ENCODE assay signal across 20 cellular contexts in the genomic region with DNA sequence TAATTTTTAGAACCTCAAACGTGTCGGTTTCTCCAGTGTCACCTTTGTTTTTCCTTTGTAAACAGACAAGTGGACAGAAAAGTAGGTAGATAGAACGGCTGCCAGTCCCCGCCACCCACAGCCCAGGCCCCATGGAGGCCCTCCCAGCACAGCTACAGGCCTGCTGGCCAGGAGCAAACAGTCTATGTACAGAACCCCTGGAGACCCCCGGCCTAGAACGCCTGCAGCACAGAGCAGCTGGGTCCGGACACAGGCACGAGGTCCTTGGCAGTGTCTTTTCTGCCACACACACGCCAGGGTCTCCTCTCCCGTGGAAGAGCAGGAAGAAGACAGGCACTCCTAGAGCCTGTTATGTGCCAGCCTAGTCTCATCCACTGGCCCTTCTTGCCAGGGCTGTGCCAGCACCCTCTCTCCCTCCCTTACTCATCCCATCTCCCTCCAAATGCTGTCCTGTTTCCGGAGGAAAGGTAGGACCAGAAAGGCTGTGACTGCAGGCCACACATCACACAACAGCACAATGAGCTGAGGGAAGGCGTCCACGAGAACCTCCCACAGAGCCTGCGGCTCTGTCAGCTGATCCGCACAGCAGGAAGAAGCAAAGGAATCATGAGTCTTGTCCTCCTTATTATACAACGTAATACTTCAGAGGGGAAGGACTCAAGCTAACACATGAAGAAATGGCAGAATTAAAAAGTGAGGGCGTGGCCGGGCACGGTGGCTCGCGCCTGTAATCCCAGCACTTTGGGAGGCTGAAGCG. TPM values are rescaled to one million over a fixed set of nuclear protein-coding genes. Genes with fewer than 3 reads are reported as not detected.
DNase-seq lines count a peak whose midpoint lies in the region; TF ChIP-seq lines count a peak whose summit lies in the region.
"Had no signal": no experiment of that assay in that cellular context is flagged by ENCODE, and none has a peak within 500 bp of the region (broad histone marks: within the 10 kb centered on the region; RNA-seq: fewer than 3 reads in every experiment).

No MANE protein-coding gene starts in this region.

- no peaks in the 10 kb centered on the region for H3K4me1 ChIP-seq in neuronal stem cell (ENCODE audit: control insufficient read depth in 2 of 2, insufficient read depth in 1 of 2, low read depth in 1 of 2, low read length in 2 of 2)
- H3K4me1 ChIP-seq in esophagus muscularis mucosa: peaks cover 4 to 14% (median 12%) of the 10 kb centered on the region in 4 donors

- H2AK5ac ChIP-seq in neuronal stem cell (ENCODE audit: low read depth, low read length): no peak overlapping the region

- no peak overlapping the region for H2BK12ac ChIP-seq in neuronal stem cell (ENCODE audit: low read length)

- H3K36me3 Mint-ChIP-seq in activated naive CD4-positive, alpha-beta T cell treated with anti-CD3 and anti-CD28 coated beads, Interleukin-2, amount 50 U/mL, for 24 hours: peaks cover 2% of the 10 kb centered on the region
- peaks cover 50% of the 10 kb centered on the region for H3K36me3 Mint-ChIP-seq in activated naive CD4-positive, alpha-beta T cell treated with anti-CD3 and anti-CD28 coated beads, Interleukin-2, amount 10 ng/mL, durations not matched to agents 7 days and 5 days
- peaks cover 53% of the 10 kb centered on the region for H3K36me3 Mint-ChIP-seq in activated CD4-positive, alpha-beta T cell treated with anti-CD3 and anti-CD28 coated beads, Interleukin-2, amount 10 ng/mL, durations not matched to agents 7 days and 5 days (ENCODE audit: low read depth)

- no peak for TF ChIP-seq POLR2A in esophagus muscularis mucosa (IDR thresholded peaks at IDR 0.05; ENCODE audit: low read depth)

- no peak overlapping the region for H2AFZ ChIP-seq in neuronal stem cell (ENCODE audit: low read length)

- H3K4me3 ChIP-seq in choroid plexus epithelial cell (ENCODE audit: low read depth, low read length) (no peak overlapping the region), neuronal stem cell (ENCODE audit: low read length in 2 of 2) (no peak overlapping the region), esophagus muscularis mucosa (no peak overlapping the region)

- H3K27me3 ChIP-seq in neuronal stem cell (ENCODE audit: control insufficient read depth in 3 of 3, insufficient read depth in 3 of 3, low read depth in 1 of 3, low read length in 3 of 3) (no peaks in the 10 kb centered on the region), esophagus muscularis mucosa (no peaks in the 10 kb centered on the region)

- peak overlapping the region; percentile 10; the same call in 1 of the 2 replicates for H3K27ac ChIP-seq in RWPE1
- no peak overlapping the region for H3K27ac ChIP-seq in neuronal stem cell (replicated peaks; ENCODE audit: low read length)
- H3K27ac ChIP-seq in esophagus muscularis mucosa (replicated peaks in 1 of 4): no peak overlapping the region
- H3K27ac ChIP-seq: 22Rv1 had no signal

- no peak overlapping the region for H4K91ac ChIP-seq in neuronal stem cell (ENCODE audit: low read depth, low read length, poor library complexity)

- TF ChIP-seq EP300 in esophagus muscularis mucosa (IDR thresholded peaks at IDR 0.05): no peak

- no peak overlapping the region for H3K4me3 Mint-ChIP-seq in activated naive CD4-positive, alpha-beta T cell treated with anti-CD3 and anti-CD28 coated beads, Interleukin-2, amount 50 U/mL, for 24 hours
- H3K4me3 Mint-ChIP-seq in activated naive CD4-positive, alpha-beta T cell treated with anti-CD3 and anti-CD28 coated beads, Interleukin-2, amount 10 ng/mL, durations not matched to agents 7 days and 5 days: no peak overlapping the region
- H3K4me3 Mint-ChIP-seq in activated CD4-positive, alpha-beta T cell treated with anti-CD3 and anti-CD28 coated beads, Interleukin-2, amount 10 ng/mL, durations not matched to agents 7 days and 5 days: no peak overlapping the region
- H3K4me3 Mint-ChIP-seq: CD14-positive monocyte had no signal

- no peak overlapping the region for H3K14ac ChIP-seq in neuronal stem cell (ENCODE audit: low read length)

- H2BK120ac ChIP-seq in neuronal stem cell (ENCODE audit: low read depth, low read length): no peak overlapping the region

- intact Hi-C loops in esophagus muscularis mucosa (cut with DNase I): no loop called here

- H4K8ac ChIP-seq in neuronal stem cell (ENCODE audit: low read depth, low read length): no peak overlapping the region

- no peaks in the 10 kb centered on the region for H3K27me3 Mint-ChIP-seq in activated naive CD4-positive, alpha-beta T cell treated with anti-CD3 and anti-CD28 coated beads, Interleukin-2, amount 50 U/mL, for 24 hours
- H3K27me3 Mint-ChIP-seq in activated naive CD4-positive, alpha-beta T cell treated with anti-CD3 and anti-CD28 coated beads, Interleukin-2, amount 10 ng/mL, durations not matched to agents 7 days and 5 days: no peaks in the 10 kb centered on the region
- no peaks in the 10 kb centered on the region for H3K27me3 Mint-ChIP-seq in activated CD4-positive, alpha-beta T cell treated with anti-CD3 and anti-CD28 coated beads, Interleukin-2, amount 10 ng/mL, durations not matched to agents 7 days and 5 days

- H3K4me1 Mint-ChIP-seq in activated naive CD4-positive, alpha-beta T cell treated with anti-CD3 and anti-CD28 coated beads, Interleukin-2, amount 50 U/mL, for 24 hours: peaks cover 10% of the 10 kb centered on the region
- peaks cover 6% of the 10 kb centered on the region for H3K4me1 Mint-ChIP-seq in activated naive CD4-positive, alpha-beta T cell treated with anti-CD3 and anti-CD28 coated beads, Interleukin-2, amount 10 ng/mL, durations not matched to agents 7 days and 5 days
- peaks cover 10% of the 10 kb centered on the region for H3K4me1 Mint-ChIP-seq in activated CD4-positive, alpha-beta T cell treated with anti-CD3 and anti-CD28 coated beads, Interleukin-2, amount 10 ng/mL, durations not matched to agents 7 days and 5 days
- H3K4me1 Mint-ChIP-seq: CD14-positive monocyte had no signal

- CTCF ChIA-PET in activated naive CD4-positive, alpha-beta T cell treated with anti-CD3 and anti-CD28 coated beads, Interleukin-2, amount 10 ng/mL, durations not matched to agents 7 days and 5 days (lab: Charles Lee): no interaction called here
- CTCF ChIA-PET in RWPE1 (lab: Yijun Ruan, JAX): no interaction called here
- CTCF ChIA-PET in activated CD4-positive, alpha-beta T cell treated with anti-CD3 and anti-CD28 coated beads, Interleukin-2, amount 10 ng/mL, durations not matched to agents 7 days and 5 days (lab: Charles Lee): interaction anchor here (1.3 to 1.4 kb wide), 2 partner anchors 9 to 14 kb away, joined by 4 read pairs; no protein-coding TSS in a partner anchor

- H3K4me2 ChIP-seq in neuronal stem cell (ENCODE audit: insufficient read depth, low read length, poor library complexity, severe bottlenecking): no peak overlapping the region

- H3K4ac ChIP-seq in neuronal stem cell (ENCODE audit: low read length): no peak overlapping the region

- H3K9me3 ChIP-seq in neuronal stem cell (replicated peaks in 1 of 2; ENCODE audit: control insufficient read depth in 2 of 2, insufficient read depth in 1 of 2, low read depth in 1 of 2, low read length in 2 of 2): no peaks in the 10 kb centered on the region
- H3K9me3 ChIP-seq in esophagus muscularis mucosa: no peaks in the 10 kb centered on the region

- H2BK15ac ChIP-seq in neuronal stem cell (ENCODE audit: low read length): no peak overlapping the region

- POLR2A ChIA-PET in RWPE1 (lab: Yijun Ruan, JAX; ENCODE audit: low non-redundant PET): interaction anchor here (0.6 kb wide), 1 partner anchor 24 kb away, joined by 4 read pairs; no protein-coding TSS in a partner anchor
- POLR2A ChIA-PET in activated CD4-positive, alpha-beta T cell treated with anti-CD3 and anti-CD28 coated beads, Interleukin-2, amount 10 ng/mL, durations not matched to agents 7 days and 5 days (lab: Charles Lee): interaction anchor here (0.7 kb wide), 1 partner anchor 8 kb away, joined by 4 read pairs; the partner anchor contains the start of gene DTYMK

- H2BK5ac ChIP-seq in neuronal stem cell (ENCODE audit: low read length): no peak overlapping the region

- H3K18ac ChIP-seq in neuronal stem cell (ENCODE audit: low read length): no peak overlapping the region

- WGBS in neuronal stem cell (ENCODE audit: extremely low coverage in 2 of 2, insufficient read length in 2 of 2, insufficient replicate concordance in 1 of 2), 2 donors: no CpG with 5 or more reads among the region's 22 CpGs
- WGBS in esophagus muscularis mucosa: 91% methylated on average over 17 of the region's 22 CpGs

- TF ChIP-seq CTCF in RWPE1 (conservative IDR thresholded peaks at IDR 0.05; ENCODE audit: low read depth) (no peak), choroid plexus epithelial cell (conservative IDR thresholded peaks at IDR 0.05; ENCODE audit: low read depth, low read length) (no peak), esophagus muscularis mucosa (IDR thresholded peaks at IDR 0.05) (no peak)

- peaks cover 5% of the 10 kb centered on the region for H3K79me1 ChIP-seq in neuronal stem cell (ENCODE audit: low read depth, low read length)

- H3K9me3 Mint-ChIP-seq in activated naive CD4-positive, alpha-beta T cell treated with anti-CD3 and anti-CD28 coated beads, Interleukin-2, amount 50 U/mL, for 24 hours: no peaks in the 10 kb centered on the region
- H3K9me3 Mint-ChIP-seq in activated naive CD4-positive, alpha-beta T cell treated with anti-CD3 and anti-CD28 coated beads, Interleukin-2, amount 10 ng/mL, durations not matched to agents 7 days and 5 days: no peaks in the 10 kb centered on the region
- H3K9me3 Mint-ChIP-seq in activated CD4-positive, alpha-beta T cell treated with anti-CD3 and anti-CD28 coated beads, Interleukin-2, amount 10 ng/mL, durations not matched to agents 7 days and 5 days: no peaks in the 10 kb centered on the region
- H3K9me3 Mint-ChIP-seq: CD14-positive monocyte had no signal

- peak overlapping the region; percentile 23 for H3K27ac Mint-ChIP-seq in activated naive CD4-positive, alpha-beta T cell treated with anti-CD3 and anti-CD28 coated beads, Interleukin-2, amount 50 U/mL, for 24 hours
- H3K27ac Mint-ChIP-seq in activated naive CD4-positive, alpha-beta T cell treated with anti-CD3 and anti-CD28 coated beads, Interleukin-2, amount 10 ng/mL, durations not matched to agents 7 days and 5 days: no peak overlapping the region
- no peak overlapping the region for H3K27ac Mint-ChIP-seq in activated CD4-positive, alpha-beta T cell treated with anti-CD3 and anti-CD28 coated beads, Interleukin-2, amount 10 ng/mL, durations not matched to agents 7 days and 5 days

- H3K36me3 ChIP-seq in neuronal stem cell (replicated peaks in 1 of 2; ENCODE audit: control insufficient read depth in 2 of 2, insufficient read depth in 2 of 2, low read length in 2 of 2) (peaks cover 56 to 100% of the 10 kb centered on the region in 2 donors), esophagus muscularis mucosa (peaks cover 0 to 70% (median 40%) of the 10 kb centered on the region in 4 donors)

- H3K9ac ChIP-seq in neuronal stem cell (ENCODE audit: low read depth, low read length, poor library complexity): peak overlapping the region; percentile 53

- DNase-seq in activated naive CD4-positive, alpha-beta T cell treated with anti-CD3 and anti-CD28 coated beads, Interleukin-2, amount 10 ng/mL, durations not matched to agents 7 days and 5 days: no peak
- DNase-seq in RWPE1 (ENCODE audit: low spot score) (no peak), choroid plexus epithelial cell (ENCODE audit: low read depth) (peak; percentile 49), neuronal stem cell (ENCODE audit: low spot score) (no peak), esophagus muscularis mucosa (ENCODE audit: extremely low spot score) (no peak), glomerular visceral epithelial cell (ENCODE audit: extremely low spot score) (no peak)
- DNase-seq in activated CD4-positive, alpha-beta T cell treated with anti-CD3 and anti-CD28 coated beads, Interleukin-2, amount 10 ng/mL, durations not matched to agents 7 days and 5 days: no peak
- DNase-seq: AML-193, DMS 273 treated with DMSO at 0.1 percent for 48 hours, HCEC 1CT, KG1, MV-4-11, NCI-H1694 treated with DMSO at 0.1 percent for 48 hours, NCI-H510A, NCI-H748 treated with DMSO at 0.1 percent for 48 hours, OCI-M1, SHP77 treated with DMSO at 0.1 percent for 48 hours had no signal

- H3K23ac ChIP-seq in neuronal stem cell (ENCODE audit: low read depth, low read length, poor library complexity): no peak overlapping the region

RNA-seq across cellular contexts. Expression of gene DTYMK, which starts 7.7 kb away (rescaled TPM):
- polyA plus RNA-seq in neuronal stem cell (2013, experiment 1 of 2): 62.1 TPM
- polyA plus RNA-seq in neuronal stem cell (2013, experiment 2 of 2): 62.7 TPM
- 10 to 100 TPM in 2 of 4 donors, 1 to 10 TPM in 2; 6.8 to 14.5 (median 10.6) TPM for total RNA-seq in esophagus muscularis mucosa
- total RNA-seq in activated CD4-positive, alpha-beta T cell treated with anti-CD3 and anti-CD28 coated beads, Interleukin-2, amount 10 ng/mL, durations not matched to agents 7 days and 5 days: 10 to 100 TPM; 79.7 to 87.0 TPM

RNA-seq across cellular contexts. Expression of gene ING5, which starts 22.9 kb away (rescaled TPM):
- polyA plus RNA-seq in neuronal stem cell (2013, experiment 1 of 2): 25.2 TPM
- polyA plus RNA-seq in neuronal stem cell (2013, experiment 2 of 2): 27.0 TPM
- total RNA-seq in esophagus muscularis mucosa: 10 to 100 TPM; 28.1 to 43.8 (median 30.3) TPM
- total RNA-seq in activated CD4-positive, alpha-beta T cell treated with anti-CD3 and anti-CD28 coated beads, Interleukin-2, amount 10 ng/mL, durations not matched to agents 7 days and 5 days: 10 to 100 TPM; 39.9 to 45.4 TPM

RNA-seq across cellular contexts. Expression of gene ATG4B, which starts 41.5 kb away (rescaled TPM):
- 64.1 TPM for polyA plus RNA-seq in neuronal stem cell (2013, experiment 1 of 2)
- polyA plus RNA-seq in neuronal stem cell (2013, experiment 2 of 2): 62.1 TPM
- 10 to 100 TPM; 39.1 to 76.0 (median 55.3) TPM for total RNA-seq in esophagus muscularis mucosa
- total RNA-seq in activated CD4-positive, alpha-beta T cell treated with anti-CD3 and anti-CD28 coated beads, Interleukin-2, amount 10 ng/mL, durations not matched to agents 7 days and 5 days: 10 to 100 TPM; 75.0 to 88.3 TPM

RNA-seq across cellular contexts. Expression of gene THAP4, which starts 42.0 kb away (rescaled TPM):
- 54.6 TPM for polyA plus RNA-seq in neuronal stem cell (2013, experiment 1 of 2)
- polyA plus RNA-seq in neuronal stem cell (2013, experiment 2 of 2): 56.0 TPM
- total RNA-seq in esophagus muscularis mucosa: 10 to 100 TPM; 37.0 to 69.8 (median 49.6) TPM
- 10 to 100 TPM; 35.4 to 37.0 TPM for total RNA-seq in activated CD4-positive, alpha-beta T cell treated with anti-CD3 and anti-CD28 coated beads, Interleukin-2, amount 10 ng/mL, durations not matched to agents 7 days and 5 days

RNA-seq across cellular contexts. Expression of gene D2HGDH, which starts 55.5 kb away (rescaled TPM):
- polyA plus RNA-seq in neuronal stem cell (2013, experiment 1 of 2): 5.2 TPM
- polyA plus RNA-seq in neuronal stem cell (2013, experiment 2 of 2): 5.3 TPM
- 10 to 100 TPM; 10.9 to 16.3 (median 11.9) TPM for total RNA-seq in esophagus muscularis mucosa
- 10 to 100 TPM; 18.5 to 29.2 TPM for total RNA-seq in activated CD4-positive, alpha-beta T cell treated with anti-CD3 and anti-CD28 coated beads, Interleukin-2, amount 10 ng/mL, durations not matched to agents 7 days and 5 days

Comparison
In these comparisons a context has a peak if more than half of its experiments do, and no peak if none do; other contexts are left out.
1. RNA of gene DTYMK, which starts 7.7 kb away (total RNA-seq): 79.7 to 87.0 TPM in activated CD4-positive, alpha-beta T cell treated with anti-CD3 and anti-CD28 coated beads, Interleukin-2, amount 10 ng/mL, durations not matched to agents 7 days and 5 days; 6.8 to 14.5 TPM in esophagus muscularis mucosa; every median in the first group is over 4 times any median in the second.